2 cellular contexts compared by ENCODE assay signal in genomic region chr6:14267885-14268660, GRCh38.
TF ChIP-seq lines count a peak whose summit lies in the region.

No MANE protein-coding gene starts in this region.

TF ChIP-seq in HepG2, 621 proteins besides CTCF, POLR2A, EP300 and RAD21:
- TF ChIP-seq CEBPB (IDR thresholded peaks at IDR 0.05; ENCODE audit: borderline replicate concordance, low read depth, low read length) (peak; percentile 67), ZFP90 (CRISPR knock-in tag; IDR thresholded peaks at IDR 0.05; ENCODE audit: borderline replicate concordance) (no peak), ATM (IDR thresholded peaks at IDR 0.05; ENCODE audit: borderline replicate concordance) (no peak)

TF ChIP-seq in K562, 482 proteins besides CTCF, POLR2A, EP300 and RAD21:
- TF ChIP-seq CEBPG (CRISPR knock-in tag; IDR thresholded peaks at IDR 0.05), result no peak
- TF ChIP-seq CEBPG (tag; conservative IDR thresholded peaks at IDR 0.05 in 1 of 2, IDR thresholded peaks at IDR 0.05 in 1 of 2), result peak; percentile 39 to 74; a peak in 3 of 4 replicates
- TF ChIP-seq PCBP1 (IDR thresholded peaks at IDR 0.05; ENCODE audit: low read depth, low read length, poor library complexity, severe bottlenecking), result no peak
- peak; percentile 82 for TF ChIP-seq CEBPB (tag; IDR thresholded peaks at IDR 0.05)
TF ChIP-seq in K562: peak in this region for 2.
